Comparison of ENCODE assay signal across 27 cellular contexts in genomic region chr1:35367914-35368313, GRCh38.
"Had no signal": no experiment of that assay in that cellular context is flagged by ENCODE, and none has a peak within 500 bp of the region (broad histone marks: within the 10 kb centered on the region; RNA-seq: fewer than 3 reads in every experiment).

No MANE protein-coding gene starts in this region.

- H3K4me1 ChIP-seq: testis, uterus had no signal

- H3K27me3 ChIP-seq: stomach, suprapubic skin, testis, thyroid gland, tibial artery, tibial nerve, transverse colon, upper lobe of left lung, upper lobe of right lung, uterus, vagina had no signal

- H3K9me3 ChIP-seq: stomach, suprapubic skin, testis, thoracic aorta, thyroid gland, tibial artery, tibial nerve, transverse colon, upper lobe of left lung, upper lobe of right lung, uterus, vagina had no signal

- H3K4me3 ChIP-seq: stomach, suprapubic skin, testis, thoracic aorta, thyroid gland, tibial artery, tibial nerve, transverse colon, upper lobe of left lung, upper lobe of right lung, uterus, vagina had no signal

- ATAC-seq: stimulated activated effector memory CD8-positive, alpha-beta T cell treated with anti-CD3 and anti-CD28 coated beads, Interleukin-12 subunit alpha, Interleukin-12 subunit beta, amount 100 ng/mL, for 72 hours; stimulated activated memory B cell treated with anti-CD40 and anti-IgM and Interleukin-4, amounts not matched to agents 10 μg/mL and 1 μg/mL and 100 μg/mL, for 72 hours; stimulated activated naive B cell treated with anti-CD40 and anti-IgM and Interleukin-4, amounts not matched to agents 10 μg/mL and 1 μg/mL and 100 μg/mL, for 72 hours; stimulated activated naive CD8-positive, alpha-beta T cell treated with anti-CD3 and anti-CD28 coated beads, Interleukin-15, amount 100 ng/mL, for 72 hours; stimulated activated naive CD8-positive, alpha-beta T cell treated with anti-CD3 and anti-CD28 coated beads, Interleukin-15, Interleukin-2, amounts not matched to agents 100 U/mL and 50 U/mL, for 24 hours; upper lobe of right lung had no signal

- DNase-seq: stimulated activated CD4-positive, alpha-beta T cell treated with anti-CD3 and anti-CD28 coated beads, Interleukin-2, amount 100 ng/mL, for 48 hours; stimulated activated CD4-positive, alpha-beta T cell treated with anti-CD3 and anti-CD28 coated beads, Interleukin-4, amount 100 ng/mL, for 1 hour; stimulated activated CD4-positive, alpha-beta T cell treated with anti-CD3 and anti-CD28 coated beads, Interleukin-4, amount 100 ng/mL, for 24 hours; stimulated activated CD4-positive, alpha-beta T cell treated with anti-CD3 and anti-CD28 coated beads, Interleukin-4, amount 100 ng/mL, for 4 hours; stimulated activated CD8-positive, alpha-beta memory T cell treated with anti-CD3 and anti-CD28 coated beads, Interleukin-4, amount 100 ng/mL, for 48 hours; stimulated activated naive B cell treated with anti-CD40 and anti-IgM and Interleukin-4, amounts not matched to agents 10 μg/mL and 1 μg/mL and 100 μg/mL, for 72 hours; stimulated activated naive CD4-positive, alpha-beta T cell; stimulated activated naive CD4-positive, alpha-beta T cell treated with Interleukin-2 at 50 U/mL for 16 hours; stimulated activated naive CD8-positive, alpha-beta T cell treated with anti-CD3 and anti-CD28 coated beads, Interleukin-15, amount 100 ng/mL, for 72 hours; stimulated activated naive CD8-positive, alpha-beta T cell treated with anti-CD3 and anti-CD28 coated beads, Interleukin-15, Interleukin-2, amounts not matched to agents 100 U/mL and 50 U/mL, for 24 hours; stomach; substantia nigra; testis; thyroid gland; tibial artery; transverse colon; trophoblast cell; upper lobe of left lung; upper lobe of right lung; uterus had no signal

- H3K27ac ChIP-seq: stomach, suprapubic skin, testis, thoracic aorta, thyroid gland, tibial artery, tibial nerve, transverse colon, upper lobe of left lung, upper lobe of right lung, uterus, vagina had no signal

- FAIRE-seq: urothelium cell line had no signal

- H3K36me3 ChIP-seq: thoracic aorta, thyroid gland, transverse colon, uterus had no signal
